In the genomic region with DNA sequence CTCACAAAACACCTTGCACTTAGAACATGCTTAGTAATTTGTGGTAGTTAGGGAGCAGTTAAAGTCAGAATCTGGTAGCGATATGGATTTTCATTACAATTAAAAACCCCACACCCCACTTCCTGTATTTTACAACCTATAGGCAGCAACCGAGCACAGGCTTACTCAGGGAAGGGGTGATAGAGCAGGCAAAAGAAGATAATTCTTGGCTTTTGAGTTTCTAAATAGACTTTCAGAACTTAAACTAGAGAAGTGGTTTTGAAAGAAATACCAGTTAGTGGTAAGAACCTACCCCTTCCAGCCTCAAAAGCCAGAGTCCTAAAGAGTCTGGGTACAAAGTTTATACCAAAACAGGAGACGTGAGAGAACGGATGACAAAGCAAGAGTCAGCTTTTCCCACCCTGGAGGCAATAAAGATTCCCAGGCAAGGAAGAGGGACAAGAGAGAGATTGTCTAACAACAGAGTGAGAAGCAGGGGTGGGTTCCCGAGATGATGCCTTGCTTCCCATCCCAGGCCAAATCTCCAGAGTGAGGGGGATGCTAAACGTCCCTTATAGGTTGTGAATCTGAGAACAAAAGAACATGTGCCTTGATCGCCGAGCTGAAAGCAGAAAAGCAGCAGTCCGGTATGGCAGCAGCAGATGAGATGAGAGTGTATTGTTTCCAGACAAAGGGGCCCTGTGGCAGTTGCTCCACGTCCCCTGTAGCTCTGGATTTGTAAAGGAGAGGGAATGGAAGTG, we compare ENCODE assay signal across 10 cellular contexts. TPM values are rescaled to one million over a fixed set of nuclear protein-coding genes. Genes with fewer than 3 reads are reported as not detected.
A peak's percentile ranks its signal among the peaks of the same experiment; 100 is the strongest.
DNase-seq lines count a peak whose midpoint lies in the region; ATAC-seq and TF ChIP-seq lines count a peak whose summit lies in the region.
"Had no signal": no experiment of that assay in that cellular context is flagged by ENCODE, and none has a peak within 500 bp of the region (broad histone marks: within the 10 kb centered on the region; RNA-seq: fewer than 3 reads in every experiment).

No MANE protein-coding gene starts in this region.

- DNase-seq in activated CD4-positive, alpha-beta T cell treated with anti-CD3 and anti-CD28 coated beads for 36 hours: no peak
- DNase-seq in activated CD4-positive, alpha-beta T cell treated with anti-CD3 and anti-CD28 coated beads for 4 hours: no peak
- peak; percentile 3 for DNase-seq in NCI-H748 treated with DMSO at 0.1 percent for 48 hours (lab: John Stamatoyannopoulos, UW)
- DNase-seq in retina: peak; percentile 78
- no peak for DNase-seq in NCI-H2107 (lab: John Stamatoyannopoulos, UW)
- no peak for DNase-seq in omental fat pad (ENCODE audit: low spot score)
- no peak for DNase-seq in Right ventricle myocardium superior
- DNase-seq: KG1; stimulated activated CD4-positive, alpha-beta T cell treated with anti-CD3 and anti-CD28 coated beads, Interleukin-4, amount 100 ng/mL, for 24 hours had no signal

- H3K27me3 Mint-ChIP-seq in activated CD4-positive, alpha-beta T cell treated with anti-CD3 and anti-CD28 coated beads for 36 hours: no peaks in the 10 kb centered on the region
- H3K27me3 Mint-ChIP-seq in brain: no peaks in the 10 kb centered on the region

- POLR2A ChIA-PET in activated CD4-positive, alpha-beta T cell treated with anti-CD3 and anti-CD28 coated beads for 36 hours (lab: Charles Lee): interaction anchor here (2.0 kb wide), 1 partner anchor 37 kb away, joined by 6 read pairs; a partner anchor contains a TSS

- H3K9me3 Mint-ChIP-seq in activated CD4-positive, alpha-beta T cell treated with anti-CD3 and anti-CD28 coated beads for 36 hours (ENCODE audit: low read depth): peaks cover 1% of the 10 kb centered on the region
- H3K9me3 Mint-ChIP-seq in brain: peaks cover 0 to 6% (median 0%) of the 10 kb centered on the region in 5 experiments

- no peak for TF ChIP-seq CTCF in brain (conservative IDR thresholded peaks at IDR 0.05)
- TF ChIP-seq CTCF in omental fat pad (IDR thresholded peaks at IDR 0.05): no peak

- H3K4me3 Mint-ChIP-seq in activated CD4-positive, alpha-beta T cell treated with anti-CD3 and anti-CD28 coated beads for 36 hours: peak overlapping the region; percentile 4
- H3K4me3 Mint-ChIP-seq in brain: peak overlapping the region in 4 of 5 experiments; percentile 0 to 25 (median 8)

- ATAC-seq in activated CD4-positive, alpha-beta T cell treated with anti-CD3 and anti-CD28 coated beads for 36 hours: peak; percentile 65
- ATAC-seq in omental fat pad (ENCODE audit: low FRiP score) (no peak), Right ventricle myocardium superior (ENCODE audit: poor library complexity) (no peak)

- CTCF ChIA-PET in activated CD4-positive, alpha-beta T cell treated with anti-CD3 and anti-CD28 coated beads for 36 hours (lab: Charles Lee): interaction anchor here (1.2 to 1.7 kb wide), 2 partner anchors 8 to 21 kb away, joined by 3 read pairs; no protein-coding TSS in a partner anchor

- intact Hi-C loops in activated CD4-positive, alpha-beta T cell treated with anti-CD3 and anti-CD28 coated beads for 36 hours (cut with DNase I, micrococcal nuclease): loop anchor here in 1 of 2 experiments (5.0 kb wide), 1 partner anchor 36 kb away; no protein-coding TSS in a partner anchor
- intact Hi-C loops in Right ventricle myocardium superior (cut with DNase I): no loop called here

- H3K36me3 Mint-ChIP-seq in activated CD4-positive, alpha-beta T cell treated with anti-CD3 and anti-CD28 coated beads for 36 hours (ENCODE audit: low read depth): peaks cover 66% of the 10 kb centered on the region
- no peaks in the 10 kb centered on the region for H3K36me3 Mint-ChIP-seq in brain

- peak overlapping the region; percentile 80 for H3K27ac Mint-ChIP-seq in activated CD4-positive, alpha-beta T cell treated with anti-CD3 and anti-CD28 coated beads for 36 hours
- peak overlapping the region in 4 of 5 experiments; percentile 16 to 68 (median 58) for H3K27ac Mint-ChIP-seq in brain

- H3K4me1 Mint-ChIP-seq in activated CD4-positive, alpha-beta T cell treated with anti-CD3 and anti-CD28 coated beads for 36 hours: peaks cover 72% of the 10 kb centered on the region
- H3K4me1 Mint-ChIP-seq in brain: peaks cover 32% of the 10 kb centered on the region

RNA-seq across cellular contexts. Expression of a gene that starts 36.9 kb away (rescaled TPM):
- 10 to 100 TPM; 62.8 to 64.7 TPM for total RNA-seq in activated CD4-positive, alpha-beta T cell treated with anti-CD3 and anti-CD28 coated beads for 36 hours
- 0.15 TPM for polyA plus RNA-seq in brain (ENCODE audit: insufficient read depth, low read depth, low replicate concordance)
- total RNA-seq in omental fat pad: 10 to 100 TPM in 1 of 4 donors, 1 to 10 TPM in 3; 3.0 to 21.5 (median 6.5) TPM
- 0.65 TPM for total RNA-seq in Right ventricle myocardium superior

Comparison
In these comparisons a context has a peak if more than half of its experiments do, and no peak if none do; other contexts are left out.
1. DNase-seq: peak in NCI-H748 treated with DMSO at 0.1 percent for 48 hours (single experiment) and retina (single experiment); none in activated CD4-positive, alpha-beta T cell treated with anti-CD3 and anti-CD28 coated beads for 36 hours (single experiment), activated CD4-positive, alpha-beta T cell treated with anti-CD3 and anti-CD28 coated beads for 4 hours (0 of 2), NCI-H2107 (single experiment), omental fat pad (single experiment) and Right ventricle myocardium superior (single experiment).